ENCODE assay signal across 16 cellular contexts in the genomic region with DNA sequence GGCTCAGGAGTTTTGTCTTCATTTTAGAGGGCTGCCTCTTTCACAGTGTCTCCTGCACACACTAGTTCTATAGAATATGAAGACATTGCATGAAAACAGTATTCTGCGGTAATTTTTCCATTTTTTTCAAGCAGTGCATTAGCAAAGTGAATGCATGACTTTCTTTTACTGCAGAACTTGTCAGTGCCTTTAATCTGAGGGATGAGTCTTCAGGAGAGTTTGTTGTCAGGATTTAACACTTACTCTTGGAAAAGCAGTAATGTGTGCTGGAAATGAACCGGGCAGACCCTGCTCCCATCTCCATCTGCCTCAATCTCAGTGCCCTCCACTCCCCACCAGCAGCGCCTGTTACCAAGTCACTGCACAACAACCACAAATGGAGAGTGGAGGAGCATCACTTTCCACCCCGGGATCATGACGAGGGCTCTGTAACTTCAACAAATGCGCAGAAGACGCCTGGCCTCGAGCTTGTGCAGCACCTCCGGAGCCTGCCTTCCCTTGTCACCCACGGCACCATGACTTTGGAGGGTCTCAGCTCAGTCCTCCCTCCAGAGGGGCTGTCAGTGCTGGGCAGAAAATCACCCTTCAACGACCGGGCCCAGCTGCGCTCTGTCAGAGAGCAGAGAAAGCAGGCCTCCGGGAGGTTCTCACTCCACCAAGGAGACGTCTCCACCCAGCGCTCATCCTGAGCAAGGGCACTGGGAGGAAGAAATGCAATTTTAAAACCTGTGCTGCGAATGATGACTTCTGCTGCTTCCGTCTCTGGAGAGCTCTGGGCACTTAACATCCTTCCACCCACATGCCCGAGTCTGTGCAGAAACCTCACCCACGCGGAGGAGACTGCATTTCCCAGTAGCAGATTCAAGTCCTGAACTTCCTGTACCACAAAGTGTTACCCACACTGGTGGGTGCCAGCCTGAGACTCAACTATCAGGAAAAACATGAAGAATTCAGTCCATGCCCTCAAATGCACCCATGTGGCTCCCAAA.
DNase-seq lines count a peak whose midpoint lies in the region; ATAC-seq, FAIRE-seq and TF ChIP-seq lines count a peak whose summit lies in the region.
"Had no signal": no experiment of that assay in that cellular context is flagged by ENCODE, and none has a peak within 500 bp of the region (broad histone marks: within the 10 kb centered on the region; RNA-seq: fewer than 3 reads in every experiment).

No MANE protein-coding gene starts in this region.

- no peaks in the 10 kb centered on the region for H3K36me3 Mint-ChIP-seq in activated naive CD8-positive, alpha-beta T cell treated with anti-CD3 and anti-CD28 coated beads for 36 hours
- H3K36me3 Mint-ChIP-seq: mesothelial cell of epicardium had no signal

- H3K27me3 ChIP-seq in right atrium auricular region (no peaks in the 10 kb centered on the region), brain microvascular endothelial cell (replicated peaks) (no peaks in the 10 kb centered on the region)

- H3K4me1 ChIP-seq in right atrium auricular region = no peaks in the 10 kb centered on the region
- no peaks in the 10 kb centered on the region for H3K4me1 ChIP-seq in kidney (ENCODE audit: control insufficient read depth in 1 of 2, insufficient read depth in 1 of 2, low read depth in 1 of 2, low read length in 2 of 2)

- H3K4me1 Mint-ChIP-seq in activated naive CD8-positive, alpha-beta T cell treated with anti-CD3 and anti-CD28 coated beads for 36 hours = peaks cover 27% of the 10 kb centered on the region
- H3K4me1 Mint-ChIP-seq: mesothelial cell of epicardium had no signal

- H3K27ac ChIP-seq in right atrium auricular region = no peak overlapping the region
- H3K27ac ChIP-seq in kidney (ENCODE audit: low read depth in 2 of 2, low read length in 2 of 2) = no peak overlapping the region
- no peak overlapping the region for H3K27ac ChIP-seq in brain microvascular endothelial cell

- H3K9me3 ChIP-seq in right atrium auricular region = peaks cover 0 to 7% of the 10 kb centered on the region in 2 donors
- H3K9me3 ChIP-seq in kidney (ENCODE audit: control insufficient read depth in 1 of 2, low read length in 2 of 2) = peaks cover 0 to 2% of the 10 kb centered on the region in 2 donors

- peaks cover 9% of the 10 kb centered on the region for H3K9me3 Mint-ChIP-seq in activated naive CD8-positive, alpha-beta T cell treated with anti-CD3 and anti-CD28 coated beads for 36 hours

- in situ Hi-C loops in brain microvascular endothelial cell (cut with HindIII; ENCODE audit: low pct_ligation_motif_present, low sequenced_read_pairs) = no loop called here

- no peak for ATAC-seq in GM21723 (IDR thresholded peaks at IDR 0.05; ENCODE audit: unreplicated experiment)

- no peak for TF ChIP-seq CTCF in right atrium auricular region (IDR thresholded peaks at IDR 0.05)
- TF ChIP-seq CTCF in kidney (IDR thresholded peaks at IDR 0.05; ENCODE audit: borderline replicate concordance, extremely low read depth, insufficient read depth) = no peak
- TF ChIP-seq CTCF in brain microvascular endothelial cell (IDR thresholded peaks at IDR 0.05; ENCODE audit: low read depth, low read length, missing control alignments) = no peak

- H3K36me3 ChIP-seq in right atrium auricular region = no peaks in the 10 kb centered on the region
- H3K36me3 ChIP-seq in kidney (ENCODE audit: control insufficient read depth in 1 of 2, insufficient read depth in 2 of 2, low read length in 2 of 2) = no peaks in the 10 kb centered on the region
- H3K36me3 ChIP-seq in brain microvascular endothelial cell (replicated peaks) = no peaks in the 10 kb centered on the region

- FAIRE-seq in kidney (lab: Jason Lieb, UNC) = no peak
- FAIRE-seq: RCC 7860 had no signal

- intact Hi-C loops in cardiac septum (cut with DNase I) = no loop called here
- intact Hi-C loops in kidney (cut with DNase I) = no loop called here

- DNase-seq in cardiac septum (ENCODE audit: low spot score) (peak; percentile 55), right atrium auricular region (ENCODE audit: low spot score) (no peak), kidney (peak; percentile 51), superior temporal gyrus (ENCODE audit: extremely low spot score) (peak; percentile 60), brain microvascular endothelial cell (no peak), NCI-H226 (no peak)
- no peak for DNase-seq in activated naive CD8-positive, alpha-beta T cell treated with anti-CD3 and anti-CD28 coated beads for 36 hours
- DNase-seq: activated CD4-positive, alpha-beta T cell treated with anti-CD3 and anti-CD28 coated beads, Interleukin-2, amount 10 ng/mL, durations not matched to agents 7 days and 5 days; COR-L47; cortex of kidney; foreskin fibroblast; H7; NCI-H2227 treated with DMSO at 0.1 percent for 48 hours had no signal

- peak overlapping the region; percentile 25 for H3K27ac Mint-ChIP-seq in activated naive CD8-positive, alpha-beta T cell treated with anti-CD3 and anti-CD28 coated beads for 36 hours
- H3K27ac Mint-ChIP-seq: activated CD4-positive, alpha-beta T cell treated with anti-CD3 and anti-CD28 coated beads, Interleukin-2, amount 10 ng/mL, durations not matched to agents 7 days and 5 days; mesothelial cell of epicardium had no signal

- H3K4me3 Mint-ChIP-seq in activated naive CD8-positive, alpha-beta T cell treated with anti-CD3 and anti-CD28 coated beads for 36 hours = peak overlapping the region; percentile 42
- H3K4me3 Mint-ChIP-seq: activated CD4-positive, alpha-beta T cell treated with anti-CD3 and anti-CD28 coated beads, Interleukin-2, amount 10 ng/mL, durations not matched to agents 7 days and 5 days; mesothelial cell of epicardium had no signal

- H3K4me3 ChIP-seq in right atrium auricular region (no peak overlapping the region), kidney (ENCODE audit: low read length in 2 of 2) (no peak overlapping the region), brain microvascular endothelial cell (ENCODE audit: low read depth, low read length) (no peak overlapping the region)

- H3K9ac ChIP-seq in kidney (ENCODE audit: low read length in 2 of 2) = no peak overlapping the region

- peaks cover 4% of the 10 kb centered on the region for H3K27me3 Mint-ChIP-seq in activated naive CD8-positive, alpha-beta T cell treated with anti-CD3 and anti-CD28 coated beads for 36 hours
- H3K27me3 Mint-ChIP-seq: activated CD4-positive, alpha-beta T cell treated with anti-CD3 and anti-CD28 coated beads, Interleukin-2, amount 10 ng/mL, durations not matched to agents 7 days and 5 days had no signal

Comparison
In these comparisons a context has a peak if more than half of its experiments do, and no peak if none do; other contexts are left out.
1. DNase-seq: peak in cardiac septum (single experiment), kidney (single experiment) and superior temporal gyrus (single experiment); none in right atrium auricular region (single experiment), activated naive CD8-positive, alpha-beta T cell treated with anti-CD3 and anti-CD28 coated beads for 36 hours (single experiment), brain microvascular endothelial cell (single experiment) and NCI-H226 (single experiment).